3 cellular contexts compared by ENCODE assay signal in the genomic region with DNA sequence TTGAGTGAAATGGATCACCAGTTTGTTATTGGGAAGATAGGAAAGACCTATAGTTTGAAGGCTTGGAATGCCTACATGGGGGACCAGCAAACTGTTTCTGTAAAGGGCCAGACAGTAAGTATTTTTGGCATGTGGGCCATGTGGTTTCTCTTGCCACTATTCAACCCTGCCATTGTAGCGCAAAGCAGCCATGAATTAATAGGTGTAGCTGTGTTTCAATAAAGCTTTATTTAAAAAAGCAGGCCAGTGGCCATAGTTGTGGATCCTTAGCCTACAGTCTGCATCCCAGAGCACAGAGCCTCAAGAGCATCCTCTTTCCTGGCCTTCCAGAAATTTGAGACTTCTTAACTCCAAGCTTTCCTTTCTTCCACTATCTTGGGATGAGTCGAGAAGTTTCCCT.
TF ChIP-seq lines count a peak whose summit lies in the region.

No MANE protein-coding gene starts in this region.

TF ChIP-seq in WTC11, 78 proteins besides CTCF, POLR2A, EP300 and RAD21:
- TF ChIP-seq, protein P1, sequence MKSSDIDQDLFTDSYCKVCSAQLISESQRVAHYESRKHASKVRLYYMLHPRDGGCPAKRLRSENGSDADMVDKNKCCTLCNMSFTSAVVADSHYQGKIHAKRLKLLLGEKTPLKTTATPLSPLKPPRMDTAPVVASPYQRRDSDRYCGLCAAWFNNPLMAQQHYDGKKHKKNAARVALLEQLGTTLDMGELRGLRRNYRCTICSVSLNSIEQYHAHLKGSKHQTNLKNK (CRISPR knock-in tag; IDR thresholded peaks at IDR 0.05), result no peak
- TF ChIP-seq MXD4 (CRISPR knock-in tag; IDR thresholded peaks at IDR 0.05; ENCODE audit: borderline replicate concordance) (no peak), ZNF423 (CRISPR knock-in tag; IDR thresholded peaks at IDR 0.05) (no peak)

TF ChIP-seq in K562, 482 proteins besides CTCF, POLR2A, EP300 and RAD21:
- TF ChIP-seq ZBTB40 (IDR thresholded peaks at IDR 0.05), result peak; percentile 89
- peak; percentile 60; the same call in 1 of the 2 replicates for TF ChIP-seq ZBTB40 (CRISPR knock-in tag; IDR thresholded peaks at IDR 0.05)
- TF ChIP-seq ATF7 (IDR thresholded peaks at IDR 0.05), result no peak

TF ChIP-seq in HepG2, 621 proteins besides CTCF, POLR2A, EP300 and RAD21:
- peak; percentile 52 for TF ChIP-seq ZBTB40 (IDR thresholded peaks at IDR 0.05)
- peak; percentile 98 for TF ChIP-seq ZBTB40 (CRISPR knock-in tag; IDR thresholded peaks at IDR 0.05)
- no peak for TF ChIP-seq RELA (CRISPR knock-in tag; IDR thresholded peaks at IDR 0.05)
- TF ChIP-seq, protein P2, sequence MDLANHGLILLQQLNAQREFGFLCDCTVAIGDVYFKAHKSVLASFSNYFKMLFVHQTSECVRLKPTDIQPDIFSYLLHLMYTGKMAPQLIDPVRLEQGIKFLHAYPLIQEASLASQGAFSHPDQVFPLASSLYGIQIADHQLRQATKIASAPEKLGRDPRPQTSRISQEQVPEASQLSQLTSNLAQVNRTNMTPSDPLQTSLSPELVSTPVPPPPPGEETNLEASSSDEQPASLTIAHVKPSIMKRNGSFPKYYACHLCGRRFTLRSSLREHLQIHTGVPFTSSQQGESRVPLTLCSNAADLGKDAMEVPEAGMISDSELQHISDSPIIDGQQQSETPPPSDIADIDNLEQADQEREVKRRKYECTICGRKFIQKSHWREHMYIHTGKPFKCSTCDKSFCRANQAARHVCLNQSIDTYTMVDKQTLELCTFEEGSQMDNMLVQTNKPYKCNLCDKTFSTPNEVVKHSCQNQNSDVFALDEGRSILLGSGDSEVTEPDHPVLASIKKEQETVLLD (CRISPR knock-in tag; IDR thresholded peaks at IDR 0.05; ENCODE audit: low read depth), result no peak
- no peak for TF ChIP-seq TFE3 (CRISPR knock-in tag; IDR thresholded peaks at IDR 0.05)
- no peak for TF ChIP-seq ZNF768 (CRISPR knock-in tag; IDR thresholded peaks at IDR 0.05)
- TF ChIP-seq PHF21A (CRISPR knock-in tag; IDR thresholded peaks at IDR 0.05), result peak; percentile 21; the same call in 1 of the 2 replicates
